In genomic region chr1:11634759-11635158, GRCh38 we compare ENCODE assay signal across 14 cellular contexts. TPM values are rescaled to one million over a fixed set of nuclear protein-coding genes. Genes with fewer than 3 reads are reported as not detected.
"Had no signal": no experiment of that assay in that cellular context is flagged by ENCODE, and none has a peak within 500 bp of the region (broad histone marks: within the 10 kb centered on the region; RNA-seq: fewer than 3 reads in every experiment).

No MANE protein-coding gene starts in this region.

- H3K4me1 Mint-ChIP-seq: activated naive CD8-positive, alpha-beta T cell treated with anti-CD3 and anti-CD28 coated beads, Interleukin-2, amount 50 U/mL, for 24 hours; immature natural killer cell had no signal

- H3K36me3 Mint-ChIP-seq: immature natural killer cell had no signal

- DNase-seq: activated CD4-positive, alpha-beta T cell treated with anti-CD3 and anti-CD28 coated beads, Interleukin-2, amount 50 U/mL, for 4 hours; activated CD4-positive, CD25-positive, alpha-beta regulatory T cell treated with anti-CD3 and anti-CD28 coated beads, Interleukin-2, amount 50 U/mL, for 72 hours; activated naive CD4-positive, alpha-beta T cell treated with Interleukin-2 at 50 U/mL for 16 hours; activated naive CD8-positive, alpha-beta T cell treated with anti-CD3 and anti-CD28 coated beads, Interleukin-2, amount 50 U/mL, for 24 hours; activated T-cell treated with anti-CD3 and anti-CD28 coated beads, Interleukin-2, amount 50 U/mL, for 48 hours; immature natural killer cell; lower lobe of right lung; midbrain; posterior cingulate gyrus; stimulated activated CD4-positive, alpha-beta T cell treated with anti-CD3 and anti-CD28 coated beads, Interleukin-15, amount 100 ng/mL, for 24 hours; stimulated activated CD4-positive, alpha-beta T cell treated with anti-CD3 and anti-CD28 coated beads, Interleukin-4, amount 100 ng/mL, for 24 hours had no signal

- H3K4me3 Mint-ChIP-seq: activated naive CD8-positive, alpha-beta T cell treated with anti-CD3 and anti-CD28 coated beads, Interleukin-2, amount 50 U/mL, for 24 hours; immature natural killer cell had no signal

- ATAC-seq: activated naive CD8-positive, alpha-beta T cell treated with anti-CD3 and anti-CD28 coated beads, Interleukin-2, amount 50 U/mL, for 24 hours; lower lobe of right lung had no signal

- H3K27ac Mint-ChIP-seq: activated naive CD8-positive, alpha-beta T cell treated with anti-CD3 and anti-CD28 coated beads, Interleukin-2, amount 50 U/mL, for 24 hours; immature natural killer cell had no signal

- H3K9me3 Mint-ChIP-seq: activated naive CD8-positive, alpha-beta T cell treated with anti-CD3 and anti-CD28 coated beads, Interleukin-2, amount 50 U/mL, for 24 hours had no signal

RNA-seq across cellular contexts. Expression of gene DRAXIN, which starts 56.8 kb away (rescaled TPM):
- total RNA-seq: bronchial epithelial cell, fibroblast of villous mesenchyme, skeletal muscle tissue had no signal
